Comparison of ENCODE assay signal across 19 cellular contexts in the genomic region with DNA sequence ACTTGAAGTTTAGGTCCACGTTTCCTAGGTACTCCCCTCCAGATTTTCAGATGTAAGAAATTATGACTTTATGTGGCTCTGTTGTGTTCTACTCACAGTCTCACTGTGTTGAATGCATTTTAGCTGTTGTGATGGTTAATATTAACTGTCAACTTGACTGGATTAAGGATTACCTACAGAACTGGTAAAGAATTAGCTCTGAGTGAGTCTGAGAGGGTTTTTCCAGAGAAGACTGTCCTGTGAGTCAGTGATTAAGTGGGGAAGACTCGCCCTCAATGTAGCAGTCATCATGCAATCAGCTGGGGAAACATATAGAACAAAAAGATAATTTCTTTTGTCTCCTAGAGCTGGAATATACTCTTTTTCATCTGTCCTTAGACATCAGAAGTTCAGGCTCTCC.
DNase-seq lines count a peak whose midpoint lies in the region; ATAC-seq and TF ChIP-seq lines count a peak whose summit lies in the region.
"Had no signal": no experiment of that assay in that cellular context is flagged by ENCODE, and none has a peak within 500 bp of the region (broad histone marks: within the 10 kb centered on the region; RNA-seq: fewer than 3 reads in every experiment).

No MANE protein-coding gene starts in this region.

- H3K9me3 Mint-ChIP-seq in activated CD4-positive, alpha-beta T cell treated with anti-CD3 and anti-CD28 coated beads, Interleukin-2, amount 10 ng/mL, durations not matched to agents 24 days and 14 days: no peaks in the 10 kb centered on the region

- CTCF ChIA-PET in HEK293T (lab: Yijun Ruan, JAX): no interaction called here

- H3K27ac Mint-ChIP-seq in activated CD4-positive, alpha-beta T cell treated with anti-CD3 and anti-CD28 coated beads, Interleukin-2, amount 10 ng/mL, durations not matched to agents 24 days and 14 days: no peak overlapping the region
- H3K27ac Mint-ChIP-seq: CD14-positive monocyte; CD4-positive, alpha-beta memory T cell; H9 had no signal

- TF ChIP-seq CTCF in epithelial cell of proximal tubule (conservative IDR thresholded peaks at IDR 0.05; ENCODE audit: low read depth, low read length): no peak

- ATAC-seq in HG02588 (IDR thresholded peaks at IDR 0.05; ENCODE audit: unreplicated experiment): no peak
- ATAC-seq: A549, GM12878, K562 had no signal

- no peak overlapping the region for H3K4me3 Mint-ChIP-seq in activated CD4-positive, alpha-beta T cell treated with anti-CD3 and anti-CD28 coated beads, Interleukin-2, amount 10 ng/mL, durations not matched to agents 24 days and 14 days
- H3K4me3 Mint-ChIP-seq: CD14-positive monocyte; CD4-positive, alpha-beta memory T cell; H9 had no signal

- intact Hi-C loops in activated CD4-positive, alpha-beta T cell treated with anti-CD3 and anti-CD28 coated beads, Interleukin-2, amount 10 ng/mL, durations not matched to agents 24 days and 14 days (cut with micrococcal nuclease): no loop called here

- POLR2A ChIA-PET in HEK293T (lab: Yijun Ruan, JAX): no interaction called here

- H3K27me3 Mint-ChIP-seq in activated CD4-positive, alpha-beta T cell treated with anti-CD3 and anti-CD28 coated beads, Interleukin-2, amount 10 ng/mL, durations not matched to agents 24 days and 14 days: no peaks in the 10 kb centered on the region
- H3K27me3 Mint-ChIP-seq: CD4-positive, alpha-beta memory T cell had no signal

- no peaks in the 10 kb centered on the region for H3K36me3 Mint-ChIP-seq in activated CD4-positive, alpha-beta T cell treated with anti-CD3 and anti-CD28 coated beads, Interleukin-2, amount 10 ng/mL, durations not matched to agents 24 days and 14 days (ENCODE audit: low read depth)
- H3K36me3 Mint-ChIP-seq: CD14-positive monocyte; CD4-positive, alpha-beta memory T cell had no signal

- no peaks in the 10 kb centered on the region for H3K4me1 Mint-ChIP-seq in activated CD4-positive, alpha-beta T cell treated with anti-CD3 and anti-CD28 coated beads, Interleukin-2, amount 10 ng/mL, durations not matched to agents 24 days and 14 days
- H3K4me1 Mint-ChIP-seq: CD4-positive, alpha-beta memory T cell; H9 had no signal

- in situ Hi-C loops in ACHN (cut with HindIII; ENCODE audit: low pct_ligation_motif_present, low pct_unique_long_range_greater_than_20kb, low sequenced_read_pairs): no loop called here

- DNase-seq in ACHN: peak; percentile 48
- DNase-seq in epithelial cell of proximal tubule (ENCODE audit: low read depth): peak; percentile 33
- peak; percentile 70 for DNase-seq in kidney tubule cell (ENCODE audit: low spot score)
- DNase-seq in renal cortical epithelial cell (ENCODE audit: low read depth): peak; percentile 74
- DNase-seq in activated CD4-positive, alpha-beta T cell treated with anti-CD3 and anti-CD28 coated beads, Interleukin-2, amount 10 ng/mL, durations not matched to agents 24 days and 14 days: no peak
- no peak for DNase-seq in HEK293T (ENCODE audit: extremely low spot score)
- DNase-seq: CD4-positive, alpha-beta memory T cell; DMS 273 treated with DMSO at 0.1 percent for 48 hours; DMS53; DND-41; EL; H9; IMR-90 had no signal

- H3K4me3 ChIP-seq in epithelial cell of proximal tubule (ENCODE audit: low read depth, low read length): no peak overlapping the region
- H3K4me3 ChIP-seq: A549, BLaER1, GM12878, K562 had no signal

TF ChIP-seq in HEK293T, 16 proteins besides CTCF, POLR2A, EP300 and RAD21:
- no peak for TF ChIP-seq FOXK2 (IDR thresholded peaks at IDR 0.05)
- no peak for TF ChIP-seq BHLHE40 (IDR thresholded peaks at IDR 0.05; ENCODE audit: borderline replicate concordance)
- no peak for TF ChIP-seq NFRKB (IDR thresholded peaks at IDR 0.05)
- TF ChIP-seq ELF4 (IDR thresholded peaks at IDR 0.05): no peak
- TF ChIP-seq TARDBP (IDR thresholded peaks at IDR 0.05): no peak
- no peak for TF ChIP-seq FOXM1 (IDR thresholded peaks at IDR 0.05; ENCODE audit: borderline replicate concordance)
- no peak for TF ChIP-seq HDGF (IDR thresholded peaks at IDR 0.05; ENCODE audit: borderline replicate concordance)
- no peak for TF ChIP-seq ARNT (IDR thresholded peaks at IDR 0.05)
- TF ChIP-seq L3MBTL2 (conservative IDR thresholded peaks at IDR 0.05): no peak
- TF ChIP-seq CTBP1 (IDR thresholded peaks at IDR 0.05; ENCODE audit: borderline replicate concordance): no peak
- no peak for TF ChIP-seq SP1 (IDR thresholded peaks at IDR 0.05)
TF ChIP-seq in HEK293T: peak in this region for 0.

Comparison
In these comparisons a context has a peak if more than half of its experiments do, and no peak if none do; other contexts are left out.
1. DNase-seq: peak in ACHN (single experiment), epithelial cell of proximal tubule (single experiment), kidney tubule cell (single experiment) and renal cortical epithelial cell (single experiment); none in activated CD4-positive, alpha-beta T cell treated with anti-CD3 and anti-CD28 coated beads, Interleukin-2, amount 10 ng/mL, durations not matched to agents 24 days and 14 days (single experiment) and HEK293T (single experiment).